In genomic region chr3:160434071-160434470, GRCh38 we compare ENCODE assay signal across 15 cellular contexts. TPM values are rescaled to one million over a fixed set of nuclear protein-coding genes. Genes with fewer than 3 reads are reported as not detected.
A peak's percentile ranks its signal among the peaks of the same experiment; 100 is the strongest.
DNase-seq lines count a peak whose midpoint lies in the region; ATAC-seq and TF ChIP-seq lines count a peak whose summit lies in the region.
"Had no signal": no experiment of that assay in that cellular context is flagged by ENCODE, and none has a peak within 500 bp of the region (broad histone marks: within the 10 kb centered on the region; RNA-seq: fewer than 3 reads in every experiment).

No MANE protein-coding gene starts in this region.

- no peak for TF ChIP-seq CTCF in epithelial cell of esophagus (IDR thresholded peaks at IDR 0.05; ENCODE audit: insufficient read depth, low read depth, low read length, missing control alignments)

- H3K27ac ChIP-seq in SJSA1 = peak overlapping the region; percentile 23; the same call in 1 of the 2 replicates
- H3K27ac ChIP-seq: prostate gland, spleen had no signal

- H3K4me3 ChIP-seq in SJSA1 (no peak overlapping the region), epithelial cell of esophagus (ENCODE audit: low read length) (no peak overlapping the region), skeletal muscle cell (ENCODE audit: low read depth, low read length) (no peak overlapping the region)
- H3K4me3 ChIP-seq: prostate gland, spleen had no signal

- H3K36me3 ChIP-seq in SJSA1 = peaks cover 98% of the 10 kb centered on the region
- H3K36me3 ChIP-seq: prostate gland had no signal

- H3K27me3 ChIP-seq in SJSA1 (replicated peaks) = no peaks in the 10 kb centered on the region
- H3K27me3 ChIP-seq: spleen had no signal

- no peaks in the 10 kb centered on the region for H3K9me3 ChIP-seq in SJSA1 (replicated peaks)
- H3K9me3 ChIP-seq: prostate gland, spleen had no signal

- ATAC-seq in HG03139 (IDR thresholded peaks at IDR 0.05; ENCODE audit: unreplicated experiment) = no peak
- no peak for ATAC-seq in GM21576 (IDR thresholded peaks at IDR 0.05; ENCODE audit: unreplicated experiment)
- ATAC-seq in HG02759 (IDR thresholded peaks at IDR 0.05; ENCODE audit: unreplicated experiment) = no peak
- ATAC-seq: effector memory CD8-positive, alpha-beta T cell; left cardiac atrium had no signal

- DNase-seq in GM03348 (ENCODE audit: low spot score) (peak; percentile 70), SJSA1 (ENCODE audit: low read depth in 1 of 2, low spot score in 2 of 2) (no peak), epithelial cell of esophagus (ENCODE audit: low read depth) (peak; percentile 28), skeletal muscle cell (ENCODE audit: low read depth) (peak; percentile 7)
- DNase-seq: CD4-positive, CD25-positive, alpha-beta regulatory T cell; DMS79 treated with DMSO at 0.1 percent for 48 hours; effector memory CD8-positive, alpha-beta T cell; foreskin melanocyte; left cardiac atrium; NCI-H1417 treated with DMSO at 0.1 percent for 48 hours; spleen had no signal

- H3K4me1 ChIP-seq in SJSA1 (replicated peaks) = peaks cover 29% of the 10 kb centered on the region
- H3K4me1 ChIP-seq: prostate gland had no signal

RNA-seq across cellular contexts. Expression of gene TRIM59, which starts 15.5 kb away (rescaled TPM):
- total RNA-seq in SJSA1 (2014; rRNA removed; shearing (Covaris generic)) = 99.9 and 119 TPM in 2 replicates

RNA-seq across cellular contexts. Expression of gene SMC4, which starts 34.6 kb away (rescaled TPM):
- 125 and 198 TPM in 2 replicates for total RNA-seq in SJSA1 (2014; rRNA removed; shearing (Covaris generic))

RNA-seq across cellular contexts. Expression of gene IFT80, which starts 35.0 kb away (rescaled TPM):
- total RNA-seq in SJSA1 (2014; rRNA removed; shearing (Covaris generic)) = 26.9 and 30.5 TPM in 2 replicates

Comparison
In these comparisons a context has a peak if more than half of its experiments do, and no peak if none do; other contexts are left out.
1. DNase-seq: peak in GM03348 (single experiment), epithelial cell of esophagus (single experiment) and skeletal muscle cell (single experiment); none in SJSA1 (0 of 2).